Comparison of ENCODE assay signal across 1 cellular context in the genomic region with DNA sequence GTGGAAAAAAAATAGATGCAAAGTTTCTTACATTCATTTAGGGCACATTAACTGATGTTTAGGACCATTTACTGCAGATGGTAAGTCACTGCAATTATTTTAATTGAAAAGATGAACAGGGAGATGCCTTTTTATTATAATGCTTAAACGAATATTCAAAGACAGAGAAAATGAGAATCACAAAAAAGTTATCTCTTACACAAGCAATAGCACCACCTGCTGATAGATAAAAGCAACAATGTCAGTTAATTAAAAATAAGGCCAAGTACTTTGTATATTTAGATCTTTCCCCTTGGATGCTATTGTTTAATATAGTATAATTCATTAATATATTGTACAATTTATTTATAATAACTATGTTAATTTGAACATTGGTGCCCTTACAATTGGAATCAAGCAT.
TF ChIP-seq lines count a peak whose summit lies in the region.

No MANE protein-coding gene starts in this region.

TF ChIP-seq in SK-N-SH treated with all-trans-retinoic acid at 6 μM for 48 hours, 23 proteins besides CTCF, POLR2A, EP300 and RAD21 (continued from another document):
- TF ChIP-seq TSHZ2 (CRISPR knock-in tag; IDR thresholded peaks at IDR 0.05): no peak
- TF ChIP-seq ESRRG (CRISPR knock-in tag; IDR thresholded peaks at IDR 0.05): no peak
- no peak for TF ChIP-seq POU6F1 (CRISPR knock-in tag; IDR thresholded peaks at IDR 0.05; ENCODE audit: borderline replicate concordance, low read depth)
- TF ChIP-seq CSDC2 (CRISPR knock-in tag; IDR thresholded peaks at IDR 0.05): no peak
- TF ChIP-seq ZNF70 (CRISPR knock-in tag; IDR thresholded peaks at IDR 0.05): no peak
- TF ChIP-seq ZNF565 (CRISPR knock-in tag; conservative IDR thresholded peaks at IDR 0.05; ENCODE audit: low read depth): no peak
- TF ChIP-seq ZC3H10 (CRISPR knock-in tag; IDR thresholded peaks at IDR 0.05): no peak
- no peak for TF ChIP-seq OSR1 (CRISPR knock-in tag; IDR thresholded peaks at IDR 0.05)
- no peak for TF ChIP-seq ZNF8 (CRISPR knock-in tag; IDR thresholded peaks at IDR 0.05)
- no peak for TF ChIP-seq ARNTL (CRISPR knock-in tag; IDR thresholded peaks at IDR 0.05; ENCODE audit: borderline replicate concordance, low read depth)
- TF ChIP-seq PPARA (CRISPR knock-in tag; IDR thresholded peaks at IDR 0.05; ENCODE audit: borderline replicate concordance): no peak
TF ChIP-seq in SK-N-SH treated with all-trans-retinoic acid at 6 μM for 48 hours: peak in this region for 0.
